In genomic region chr17:30710296-30711088, GRCh38 we compare ENCODE assay signal across 8 cellular contexts.
A peak's percentile ranks its signal among the peaks of the same experiment; 100 is the strongest.
DNase-seq lines count a peak whose midpoint lies in the region; ATAC-seq and TF ChIP-seq lines count a peak whose summit lies in the region.
"Not testable (repeated sequence)": the region's sequence is repeated elsewhere in the genome, so short reads cannot be mapped to it uniquely, and the experiment has no call there.

No MANE protein-coding gene starts in this region.

- peak overlapping the region; percentile 32 for H3K27ac ChIP-seq in HUES64 (ENCODE audit: low read depth, low read length)
- not testable (repeated sequence) for H3K27ac ChIP-seq in SJCRH30; stomach smooth muscle (ENCODE audit: low read length)

- H3K27me3 ChIP-seq in HUES64 (ENCODE audit: insufficient read depth, low read length); SJCRH30; endocrine pancreas (ENCODE audit: control insufficient read depth, insufficient read depth, low read length); stomach smooth muscle (ENCODE audit: control insufficient read depth in 1 of 2, insufficient read depth in 2 of 2, low read length in 2 of 2): not testable (repeated sequence)

- peaks cover 10 to 15% (median 13%) of the 10 kb centered on the region in 3 donors for H3K27me3 Mint-ChIP-seq in CD14-positive monocyte (ENCODE audit: low read depth in 3 of 3)
- peaks cover 44% of the 10 kb centered on the region for H3K27me3 Mint-ChIP-seq in activated naive CD8-positive, alpha-beta T cell treated with anti-CD3 and anti-CD28 coated beads, Interleukin-2, amount 10 ng/mL, durations not matched to agents 7 days and 5 days
- H3K27me3 Mint-ChIP-seq in neural crest cell (ENCODE audit: low read depth): not testable (repeated sequence)

- peak; percentile 34 for DNase-seq in CD14-positive monocyte (ENCODE audit: low spot score)
- DNase-seq in SJCRH30; activated naive CD8-positive, alpha-beta T cell treated with anti-CD3 and anti-CD28 coated beads, Interleukin-2, amount 10 ng/mL, durations not matched to agents 7 days and 5 days; neural crest cell (ENCODE audit: low read depth, low spot score): not testable (repeated sequence)

- POLR2A ChIA-PET in activated naive CD8-positive, alpha-beta T cell treated with anti-CD3 and anti-CD28 coated beads, Interleukin-2, amount 10 ng/mL, durations not matched to agents 7 days and 5 days (lab: Charles Lee): not testable (repeated sequence)

- not testable (repeated sequence) for H3K36me3 ChIP-seq in HUES64 (ENCODE audit: insufficient read depth, low read length); SJCRH30; endocrine pancreas (ENCODE audit: control insufficient read depth, insufficient read depth, low read length); stomach smooth muscle (ENCODE audit: control insufficient read depth in 2 of 2, insufficient read depth in 2 of 2, low read length in 2 of 2)

- not testable (repeated sequence) for TF ChIP-seq CTCF in CD14-positive monocyte (IDR thresholded peaks at IDR 0.05); neural crest cell (conservative IDR thresholded peaks at IDR 0.05)

- H3K4me1 Mint-ChIP-seq in CD14-positive monocyte (peaks cover 55% of the 10 kb centered on the region), neural crest cell (peaks cover 39% of the 10 kb centered on the region)
- H3K4me1 Mint-ChIP-seq in activated naive CD8-positive, alpha-beta T cell treated with anti-CD3 and anti-CD28 coated beads, Interleukin-2, amount 10 ng/mL, durations not matched to agents 7 days and 5 days: peaks cover 15% of the 10 kb centered on the region

- not testable (repeated sequence) for ATAC-seq in activated naive CD8-positive, alpha-beta T cell treated with anti-CD3 and anti-CD28 coated beads, Interleukin-2, amount 10 ng/mL, durations not matched to agents 7 days and 5 days (ENCODE audit: low read depth)

- H3K4me3 Mint-ChIP-seq in CD14-positive monocyte (peak overlapping the region; percentile 84 to 89), neural crest cell (peak overlapping the region; percentile 95)
- peak overlapping the region; percentile 78 for H3K4me3 Mint-ChIP-seq in activated naive CD8-positive, alpha-beta T cell treated with anti-CD3 and anti-CD28 coated beads, Interleukin-2, amount 10 ng/mL, durations not matched to agents 7 days and 5 days

- intact Hi-C loops in CD14-positive monocyte (cut with micrococcal nuclease): not testable (repeated sequence)

- peak overlapping the region; percentile 61 for H3K9ac ChIP-seq in HUES64 (ENCODE audit: low read depth, low read length)
- H3K9ac ChIP-seq in endocrine pancreas (ENCODE audit: control insufficient read depth, insufficient read depth, low read length): peak overlapping the region; percentile 65
- not testable (repeated sequence) for H3K9ac ChIP-seq in stomach smooth muscle (ENCODE audit: low read length in 2 of 2)

- not testable (repeated sequence) for H3K9me3 Mint-ChIP-seq in CD14-positive monocyte; activated naive CD8-positive, alpha-beta T cell treated with anti-CD3 and anti-CD28 coated beads, Interleukin-2, amount 10 ng/mL, durations not matched to agents 7 days and 5 days; neural crest cell

- H3K27ac Mint-ChIP-seq in CD14-positive monocyte (peak overlapping the region in 3 of 7 donors; percentile 23 to 62 (median 50)), neural crest cell (ENCODE audit: unreplicated experiment) (peak overlapping the region; percentile 98)
- H3K27ac Mint-ChIP-seq in activated naive CD8-positive, alpha-beta T cell treated with anti-CD3 and anti-CD28 coated beads, Interleukin-2, amount 10 ng/mL, durations not matched to agents 7 days and 5 days: not testable (repeated sequence)

- WGBS in HUES64: under 1% methylated on average over 21 of the region's 29 CpGs

- H3K4me3 ChIP-seq in HUES64 (ENCODE audit: low read length) (peak overlapping the region; percentile 85), SJCRH30 (peak overlapping the region; percentile 98), endocrine pancreas (ENCODE audit: control insufficient read depth, insufficient read depth, low read length) (peak overlapping the region; percentile 35), iPS-18c (ENCODE audit: insufficient read depth, low read depth, low read length) (peak overlapping the region; percentile 88), stomach smooth muscle (ENCODE audit: low read length in 2 of 2) (peak overlapping the region; percentile 35 to 79)

- H3K36me3 Mint-ChIP-seq in CD14-positive monocyte; activated naive CD8-positive, alpha-beta T cell treated with anti-CD3 and anti-CD28 coated beads, Interleukin-2, amount 10 ng/mL, durations not matched to agents 7 days and 5 days; neural crest cell (ENCODE audit: low read depth): not testable (repeated sequence)

- not testable (repeated sequence) for H3K4me1 ChIP-seq in HUES64 (ENCODE audit: insufficient read depth, low read length); SJCRH30; endocrine pancreas (ENCODE audit: control insufficient read depth, insufficient read depth, low read length)
- H3K4me1 ChIP-seq in stomach smooth muscle (ENCODE audit: control insufficient read depth, insufficient read depth, low read length): peaks cover 18% of the 10 kb centered on the region

- H3K9me3 ChIP-seq in HUES64 (ENCODE audit: insufficient read depth, low read depth, low read length); SJCRH30 (replicated peaks); endocrine pancreas (ENCODE audit: control insufficient read depth, low read length); iPS-18c (ENCODE audit: control insufficient read depth, insufficient read depth, low read length); stomach smooth muscle (ENCODE audit: control insufficient read depth in 2 of 2, low read length in 2 of 2): not testable (repeated sequence)

Comparison
In these comparisons a context has a peak if more than half of its experiments do, and no peak if none do; other contexts are left out.
1. H3K4me3 ChIP-seq: peak in every context shown above with its lines; median percentile 98 in SJCRH30; 88 in iPS-18c; 85 in HUES64; 57 in stomach smooth muscle; 35 in endocrine pancreas.